ENCODE assay signal across 1 cellular context in the genomic region with DNA sequence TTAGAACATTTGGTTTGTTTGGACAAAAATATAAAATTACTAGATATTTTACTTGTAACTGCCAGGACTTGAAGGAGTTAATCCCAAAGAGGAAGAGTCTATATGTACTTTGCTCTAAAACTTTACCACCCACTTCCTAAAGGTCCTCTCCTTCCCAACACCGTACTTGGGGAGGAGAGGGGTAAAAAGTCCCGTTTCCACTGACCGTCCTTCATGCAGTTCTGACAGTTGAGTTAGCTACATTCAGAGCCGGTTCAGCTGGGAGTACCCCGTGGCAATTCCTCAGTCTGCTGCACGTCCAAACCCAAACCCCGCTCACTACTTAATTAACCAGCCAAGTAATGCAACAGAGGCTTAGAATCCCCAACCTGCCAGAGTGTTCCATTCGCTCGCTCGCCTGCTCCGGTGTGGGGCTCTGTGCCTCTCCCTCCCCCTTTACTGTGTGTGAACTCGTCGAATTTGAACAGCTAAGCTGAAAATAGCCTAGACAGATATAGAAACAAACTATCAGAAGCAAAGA.
TF ChIP-seq lines count a peak whose summit lies in the region.

No MANE protein-coding gene starts in this region.

TF ChIP-seq in H1, 55 proteins besides CTCF, POLR2A, EP300 and RAD21:
- TF ChIP-seq HDAC2 (IDR thresholded peaks at IDR 0.05; ENCODE audit: borderline replicate concordance in 1 of 2, low read depth in 2 of 2, low read length in 2 of 2) = no peak
- peak; percentile 48; the same call in 1 of the 2 replicates for TF ChIP-seq TBP (IDR thresholded peaks at IDR 0.05; ENCODE audit: low read depth, low read length)
- TF ChIP-seq SP1 (IDR thresholded peaks at IDR 0.05; ENCODE audit: low read depth, low read length) = no peak
- no peak; the same call in 1 of the 2 replicates for TF ChIP-seq SP4 (IDR thresholded peaks at IDR 0.05; ENCODE audit: low read length)
- peak; percentile 91 for TF ChIP-seq TAF7 (optimal IDR thresholded peaks at IDR 0.05; ENCODE audit: borderline replicate concordance, low read depth, low read length)
- TF ChIP-seq SIN3A (conservative IDR thresholded peaks at IDR 0.05 in 1 of 2, IDR thresholded peaks at IDR 0.05 in 1 of 2; ENCODE audit: low read depth in 1 of 2, low read length in 2 of 2) = peak in 1 of 2 experiments; percentile 41; a peak in 2 of 4 replicates
- peak; percentile 76 for TF ChIP-seq POLR2AphosphoS5 (IDR thresholded peaks at IDR 0.05; ENCODE audit: low read depth, low read length)
- no peak; the same call in 1 of the 2 replicates for TF ChIP-seq RBBP5 (IDR thresholded peaks at IDR 0.05; ENCODE audit: borderline replicate concordance, low read depth, low read length)
- TF ChIP-seq ASH2L (IDR thresholded peaks at IDR 0.05; ENCODE audit: low read length) = peak; percentile 90
- TF ChIP-seq, protein P1, sequence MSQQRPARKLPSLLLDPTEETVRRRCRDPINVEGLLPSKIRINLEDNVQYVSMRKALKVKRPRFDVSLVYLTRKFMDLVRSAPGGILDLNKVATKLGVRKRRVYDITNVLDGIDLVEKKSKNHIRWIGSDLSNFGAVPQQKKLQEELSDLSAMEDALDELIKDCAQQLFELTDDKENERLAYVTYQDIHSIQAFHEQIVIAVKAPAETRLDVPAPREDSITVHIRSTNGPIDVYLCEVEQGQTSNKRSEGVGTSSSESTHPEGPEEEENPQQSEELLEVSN (IDR thresholded peaks at IDR 0.05) = no peak; the same call in 1 of the 2 replicates
- TF ChIP-seq POU5F1 (IDR thresholded peaks at IDR 0.05; ENCODE audit: low read depth, low read length) = no peak
- no peak for TF ChIP-seq KDM5A (IDR thresholded peaks at IDR 0.05; ENCODE audit: low read length)
- TF ChIP-seq CREB1 (IDR thresholded peaks at IDR 0.05) = no peak
- TF ChIP-seq HDAC6 (IDR thresholded peaks at IDR 0.05; ENCODE audit: low read depth, low read length) = no peak
- TF ChIP-seq SAP30 (IDR thresholded peaks at IDR 0.05; ENCODE audit: insufficient read depth, insufficient replicate concordance, low read length) = peak; percentile 38
- TF ChIP-seq CBX5 (IDR thresholded peaks at IDR 0.05; ENCODE audit: low read depth, low read length) = no peak
- TF ChIP-seq, protein P2, sequence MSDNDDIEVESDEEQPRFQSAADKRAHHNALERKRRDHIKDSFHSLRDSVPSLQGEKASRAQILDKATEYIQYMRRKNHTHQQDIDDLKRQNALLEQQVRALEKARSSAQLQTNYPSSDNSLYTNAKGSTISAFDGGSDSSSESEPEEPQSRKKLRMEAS (IDR thresholded peaks at IDR 0.05) = no peak
- TF ChIP-seq SUZ12 (IDR thresholded peaks at IDR 0.05; ENCODE audit: low read length) = 0 out of 2 replicates have a peak, but pooled peaks have one; percentile 30
- TF ChIP-seq BCL11A (IDR thresholded peaks at IDR 0.05; ENCODE audit: low read depth in 2 of 2, low read length in 2 of 2) = no peak
TF ChIP-seq in H1: peak in this region for 7.
